Comparison of ENCODE assay signal across 8 cellular contexts in genomic region chr4:159206427-159206871, GRCh38.
DNase-seq lines count a peak whose midpoint lies in the region; ATAC-seq lines count a peak whose summit lies in the region.

No MANE protein-coding gene starts in this region.

- H3K4me1 Mint-ChIP-seq in activated naive CD8-positive, alpha-beta T cell treated with anti-CD3 and anti-CD28 coated beads for 36 hours = peaks cover 38% of the 10 kb centered on the region

- H3K9me3 Mint-ChIP-seq in activated naive CD8-positive, alpha-beta T cell treated with anti-CD3 and anti-CD28 coated beads for 36 hours = peaks cover 3% of the 10 kb centered on the region

- no peaks in the 10 kb centered on the region for H3K27me3 Mint-ChIP-seq in activated naive CD8-positive, alpha-beta T cell treated with anti-CD3 and anti-CD28 coated beads for 36 hours

- peak; percentile 50 for DNase-seq in activated naive CD4-positive, alpha-beta T cell treated with Interleukin-2 at 50 U/mL for 16 hours
- no peak for DNase-seq in activated naive CD4-positive, alpha-beta T cell (lab: John Stamatoyannopoulos, UW)
- peak; percentile 62 for DNase-seq in activated naive CD8-positive, alpha-beta T cell treated with anti-CD3 and anti-CD28 coated beads for 36 hours
- peak; percentile 1 for DNase-seq in stimulated activated CD8-positive, alpha-beta memory T cell treated with anti-CD3 and anti-CD28 coated beads, Interleukin-4, amount 100 ng/mL, for 24 hours (ENCODE audit: low read depth)
- DNase-seq in HUDEP-2 (lab: John Stamatoyannopoulos, UW; ENCODE audit: unreplicated experiment in 76 of 76) (no peak), retina (no peak), NCI-H1694 (lab: John Stamatoyannopoulos, UW) (no peak)

- H3K4me3 Mint-ChIP-seq in activated naive CD8-positive, alpha-beta T cell treated with anti-CD3 and anti-CD28 coated beads for 36 hours = peak overlapping the region; percentile 63

- H3K36me3 Mint-ChIP-seq in activated naive CD8-positive, alpha-beta T cell treated with anti-CD3 and anti-CD28 coated beads for 36 hours = peaks cover 21% of the 10 kb centered on the region

- ATAC-seq in HG03159 (IDR thresholded peaks at IDR 0.05; ENCODE audit: unreplicated experiment) = peak; percentile 75

- peak overlapping the region; percentile 90 for H3K27ac Mint-ChIP-seq in activated naive CD8-positive, alpha-beta T cell treated with anti-CD3 and anti-CD28 coated beads for 36 hours

Comparison
In these comparisons a context has a peak if more than half of its experiments do, and no peak if none do; other contexts are left out.
1. DNase-seq: peak in activated naive CD4-positive, alpha-beta T cell treated with Interleukin-2 at 50 U/mL for 16 hours (single experiment), activated naive CD8-positive, alpha-beta T cell treated with anti-CD3 and anti-CD28 coated beads for 36 hours (single experiment) and stimulated activated CD8-positive, alpha-beta memory T cell treated with anti-CD3 and anti-CD28 coated beads, Interleukin-4, amount 100 ng/mL, for 24 hours (single experiment); none in activated naive CD4-positive, alpha-beta T cell (0 of 4), HUDEP-2 (0 of 76), retina (single experiment) and NCI-H1694 (single experiment).